In the genomic region with DNA sequence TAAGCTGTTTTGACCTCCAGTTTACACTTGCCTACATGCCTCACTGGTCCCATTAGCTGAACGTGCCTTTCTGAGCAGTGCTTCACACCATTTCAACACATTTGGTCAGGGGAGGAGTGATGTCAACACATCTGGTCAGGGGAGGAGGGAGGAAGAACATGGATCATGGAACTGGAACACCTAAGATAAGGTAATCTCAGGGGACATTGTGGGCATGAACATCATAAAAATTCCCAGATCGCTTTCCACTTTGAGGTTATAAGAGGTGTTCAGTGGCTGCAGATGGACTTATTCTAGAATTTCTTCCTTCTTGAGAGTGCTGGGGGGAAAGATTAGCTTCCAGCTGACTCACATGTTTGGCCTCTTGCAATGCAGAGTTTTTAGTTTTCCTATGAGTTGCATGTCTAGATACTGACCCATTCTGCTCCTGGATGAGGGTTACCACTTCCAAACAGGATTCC, we compare ENCODE assay signal across 10 cellular contexts. TPM values are rescaled to one million over a fixed set of nuclear protein-coding genes. Genes with fewer than 3 reads are reported as not detected.
A peak's percentile ranks its signal among the peaks of the same experiment; 100 is the strongest.
DNase-seq lines count a peak whose midpoint lies in the region; ATAC-seq, FAIRE-seq and TF ChIP-seq lines count a peak whose summit lies in the region.
"Had no signal": no experiment of that assay in that cellular context is flagged by ENCODE, and none has a peak within 500 bp of the region (broad histone marks: within the 10 kb centered on the region; RNA-seq: fewer than 3 reads in every experiment).

No MANE protein-coding gene starts in this region.

- H3K9me3 Mint-ChIP-seq in activated T-cell treated with anti-CD3 and anti-CD28 coated beads, Interleukin-2, amount 50 U/mL, for 72 hours: no peaks in the 10 kb centered on the region
- no peaks in the 10 kb centered on the region for H3K9me3 Mint-ChIP-seq in neural progenitor cell
- H3K9me3 Mint-ChIP-seq: T-helper 1 cell treated with Interleukin-12 subunit alpha and Interleukin-12 subunit beta and Interleukin-4 antibody, amounts not matched to agents 30 μg/mL and 1 μg/mL, for 36 hours had no signal

- peaks cover 3 to 6% of the 10 kb centered on the region in 2 donors for H3K36me3 Mint-ChIP-seq in activated T-cell treated with anti-CD3 and anti-CD28 coated beads, Interleukin-2, amount 50 U/mL, for 72 hours (ENCODE audit: insufficient read depth in 2 of 2)
- H3K36me3 Mint-ChIP-seq in neural progenitor cell: peaks cover 2% of the 10 kb centered on the region

- no peaks in the 10 kb centered on the region for H3K9me3 ChIP-seq in neural progenitor cell (ENCODE audit: low read depth)

- no peak for FAIRE-seq in H54 (lab: Jason Lieb, UNC)

- ATAC-seq in activated T-cell treated with anti-CD3 and anti-CD28 coated beads, Interleukin-2, amount 50 U/mL, for 72 hours (replicated peaks in 1 of 2): no peak
- no peak for ATAC-seq in GM19455 (IDR thresholded peaks at IDR 0.05; ENCODE audit: unreplicated experiment)

- H3K4me1 Mint-ChIP-seq in activated T-cell treated with anti-CD3 and anti-CD28 coated beads, Interleukin-2, amount 50 U/mL, for 72 hours (ENCODE audit: low read depth): peaks cover 36% of the 10 kb centered on the region
- H3K4me1 Mint-ChIP-seq in neural progenitor cell: peaks cover 12% of the 10 kb centered on the region

- H3K36me3 ChIP-seq in neural progenitor cell: no peaks in the 10 kb centered on the region

- no peak for DNase-seq in activated T-cell treated with anti-CD3 and anti-CD28 coated beads, Interleukin-2, amount 50 U/mL, for 72 hours
- DNase-seq in activated T-cell treated with anti-CD3 and anti-CD28 coated beads for 4 hours (no peak), SKM-1 treated with dmso at 0.1 percent for 144 hours (lab: John Stamatoyannopoulos, UW; ENCODE audit: unreplicated experiment) (peak; percentile 81), fibroblast of villous mesenchyme (ENCODE audit: low read depth) (peak; percentile 80), stromal cell of bone marrow (ENCODE audit: low read depth) (peak; percentile 55), H54 (ENCODE audit: insufficient read length, low spot score) (no peak), neural progenitor cell (ENCODE audit: low spot score) (no peak)
- DNase-seq: COR-L47 had no signal

- no peak overlapping the region for H3K27ac ChIP-seq in neural progenitor cell

- TF ChIP-seq POLR2A in H54 (IDR thresholded peaks at IDR 0.05; ENCODE audit: low read depth, low read length): no peak

- H3K4me1 ChIP-seq in neural progenitor cell: peaks cover 9% of the 10 kb centered on the region

- no peak overlapping the region for H3K27ac Mint-ChIP-seq in activated T-cell treated with anti-CD3 and anti-CD28 coated beads, Interleukin-2, amount 50 U/mL, for 72 hours
- no peak overlapping the region for H3K27ac Mint-ChIP-seq in neural progenitor cell
- H3K27ac Mint-ChIP-seq: T-helper 1 cell treated with Interleukin-12 subunit alpha and Interleukin-12 subunit beta and Interleukin-4 antibody, amounts not matched to agents 30 μg/mL and 1 μg/mL, for 36 hours had no signal

- H3K4me3 ChIP-seq in fibroblast of villous mesenchyme (ENCODE audit: low read depth, low read length): peak overlapping the region; percentile 92
- no peak overlapping the region for H3K4me3 ChIP-seq in neural progenitor cell

- TF ChIP-seq CTCF in fibroblast of villous mesenchyme (IDR thresholded peaks at IDR 0.05; ENCODE audit: insufficient read depth, low read depth, low read length) (no peak), neural progenitor cell (IDR thresholded peaks at IDR 0.05) (no peak)

- no peaks in the 10 kb centered on the region for H3K27me3 Mint-ChIP-seq in activated T-cell treated with anti-CD3 and anti-CD28 coated beads, Interleukin-2, amount 50 U/mL, for 72 hours (ENCODE audit: low read depth)
- H3K27me3 Mint-ChIP-seq in neural progenitor cell (ENCODE audit: insufficient read depth, low read depth): peaks cover 17% of the 10 kb centered on the region

- H2AFZ ChIP-seq in neural progenitor cell (replicated peaks): no peak overlapping the region

- H3K4me2 ChIP-seq in neural progenitor cell: no peak overlapping the region

- peak overlapping the region; percentile 95 to 98 for H3K4me3 Mint-ChIP-seq in activated T-cell treated with anti-CD3 and anti-CD28 coated beads, Interleukin-2, amount 50 U/mL, for 72 hours
- H3K4me3 Mint-ChIP-seq in neural progenitor cell: no peak overlapping the region

- H3K9ac ChIP-seq in neural progenitor cell: no peak overlapping the region

- H3K27me3 ChIP-seq in neural progenitor cell: peaks cover 41% of the 10 kb centered on the region

- H4K20me1 ChIP-seq in neural progenitor cell (ENCODE audit: low read depth): peaks cover 6% of the 10 kb centered on the region

- H3K79me2 ChIP-seq in neural progenitor cell (ENCODE audit: low read depth): peaks cover 24% of the 10 kb centered on the region

- H3F3A ChIP-seq in neural progenitor cell (ENCODE audit: low read depth): no peaks in the 10 kb centered on the region

RNA-seq across cellular contexts. Expression of gene QSOX1, which starts 2.0 kb away (rescaled TPM):
- total RNA-seq in activated T-cell treated with anti-CD3 and anti-CD28 coated beads, Interleukin-2, amount 50 U/mL, for 72 hours: 10 to 100 TPM; 35.9 to 44.9 TPM
- total RNA-seq in fibroblast of villous mesenchyme (128 and 164 TPM in 2 replicates), neural progenitor cell (ENCODE audit: low replicate concordance) (13.6 and 58.3 TPM in 2 replicates)

Comparison
In these comparisons a context has a peak if more than half of its experiments do, and no peak if none do; other contexts are left out.
1. DNase-seq: peak in SKM-1 treated with dmso at 0.1 percent for 144 hours (single experiment), fibroblast of villous mesenchyme (single experiment) and stromal cell of bone marrow (single experiment); none in activated T-cell treated with anti-CD3 and anti-CD28 coated beads, Interleukin-2, amount 50 U/mL, for 72 hours (0 of 2), activated T-cell treated with anti-CD3 and anti-CD28 coated beads for 4 hours (single experiment), H54 (single experiment) and neural progenitor cell (single experiment).